Comparison of ENCODE assay signal across 8 cellular contexts in the genomic region with DNA sequence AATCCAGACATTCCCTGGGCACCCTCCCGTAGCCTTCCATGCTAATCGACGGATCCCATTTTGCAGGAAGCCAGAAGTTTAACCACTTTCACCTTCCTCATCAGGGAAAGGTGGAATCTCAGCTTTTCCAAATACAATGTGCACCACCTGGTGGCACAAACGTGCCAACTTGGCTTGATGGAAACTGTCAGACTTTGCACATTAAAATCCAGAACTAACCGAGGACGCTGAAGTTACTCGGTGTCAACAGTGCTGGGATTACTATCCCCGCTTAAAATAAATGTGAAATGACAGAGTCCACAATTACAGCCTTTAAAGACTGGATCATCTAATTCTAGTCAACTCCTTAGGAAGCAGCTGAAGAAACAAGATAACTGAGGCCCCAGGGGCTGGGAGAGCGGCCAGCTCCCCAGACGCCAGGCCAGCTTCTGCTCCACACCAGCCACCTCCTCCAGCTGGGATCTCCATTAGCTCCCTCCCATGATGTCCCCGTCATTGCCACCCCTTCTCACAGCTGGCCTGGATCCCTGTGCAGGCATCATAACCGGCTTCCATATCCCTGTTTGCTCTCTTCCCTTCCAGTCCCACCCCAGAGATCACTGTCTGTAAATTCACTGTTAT. TPM values are rescaled to one million over a fixed set of nuclear protein-coding genes. Genes with fewer than 3 reads are reported as not detected.
A peak's percentile ranks its signal among the peaks of the same experiment; 100 is the strongest.
DNase-seq lines count a peak whose midpoint lies in the region; ATAC-seq and TF ChIP-seq lines count a peak whose summit lies in the region.

No MANE protein-coding gene starts in this region.

- peak; percentile 70 for ATAC-seq in activated CD4-positive, alpha-beta T cell treated with anti-CD3 and anti-CD28 coated beads for 36 hours
- ATAC-seq in esophagus mucosa (peak; percentile 55), GM21723 (IDR thresholded peaks at IDR 0.05; ENCODE audit: unreplicated experiment) (no peak), HG02885 (IDR thresholded peaks at IDR 0.05; ENCODE audit: poor library complexity, unreplicated experiment) (no peak)

- H3K36me3 ChIP-seq in osteoblast (ENCODE audit: insufficient read depth, low read length): peaks cover 49% of the 10 kb centered on the region

- H3K27me3 Mint-ChIP-seq in activated CD4-positive, alpha-beta T cell treated with anti-CD3 and anti-CD28 coated beads for 36 hours: no peaks in the 10 kb centered on the region

- no peaks in the 10 kb centered on the region for H3K36me3 Mint-ChIP-seq in activated CD4-positive, alpha-beta T cell treated with anti-CD3 and anti-CD28 coated beads for 36 hours (ENCODE audit: low read depth)

- no peaks in the 10 kb centered on the region for H3K9me3 Mint-ChIP-seq in activated CD4-positive, alpha-beta T cell treated with anti-CD3 and anti-CD28 coated beads for 36 hours (ENCODE audit: low read depth)

- peaks cover 6% of the 10 kb centered on the region for H3K4me1 ChIP-seq in osteoblast (ENCODE audit: insufficient read depth, low read length)

- TF ChIP-seq CTCF in osteoblast (IDR thresholded peaks at IDR 0.05; ENCODE audit: extremely low read depth, low read depth, low read length): peak; percentile 24

- no peaks in the 10 kb centered on the region for H3K79me2 ChIP-seq in osteoblast (ENCODE audit: insufficient read depth, low read length)

- no peak overlapping the region for H3K27ac ChIP-seq in osteoblast (ENCODE audit: low read depth, low read length)

- POLR2A ChIA-PET in activated CD4-positive, alpha-beta T cell treated with anti-CD3 and anti-CD28 coated beads for 36 hours (lab: Charles Lee): interaction anchor here (0.6 kb wide), 1 partner anchor 251 kb away, joined by 11 read pairs; no protein-coding TSS in a partner anchor

- peaks cover 3% of the 10 kb centered on the region for H3K4me1 Mint-ChIP-seq in activated CD4-positive, alpha-beta T cell treated with anti-CD3 and anti-CD28 coated beads for 36 hours

- no peak overlapping the region for H3K4me3 Mint-ChIP-seq in activated CD4-positive, alpha-beta T cell treated with anti-CD3 and anti-CD28 coated beads for 36 hours

- no peaks in the 10 kb centered on the region for H3K27me3 ChIP-seq in osteoblast (ENCODE audit: insufficient read depth, low read length)

- no peak overlapping the region for H3K4me2 ChIP-seq in osteoblast (ENCODE audit: insufficient read depth, low read length)

- DNase-seq in activated CD4-positive, alpha-beta T cell treated with anti-CD3 and anti-CD28 coated beads for 36 hours: peak; percentile 52
- no peak for DNase-seq in activated CD4-positive, alpha-beta T cell treated with anti-CD3 and anti-CD28 coated beads for 1 hour
- DNase-seq in SHP77 treated with DMSO at 0.1 percent for 48 hours (lab: John Stamatoyannopoulos, UW) (peak; percentile 51), osteoblast (ENCODE audit: insufficient read length, low spot score, missing footprints) (peak; percentile 54), posterior vena cava (ENCODE audit: low spot score) (no peak)

- H3K9me3 ChIP-seq in osteoblast (ENCODE audit: low read depth, low read length): no peaks in the 10 kb centered on the region

- H4K20me1 ChIP-seq in osteoblast (ENCODE audit: insufficient read depth, low read length): no peaks in the 10 kb centered on the region

- H2AFZ ChIP-seq in osteoblast (ENCODE audit: low read length): no peak overlapping the region

- H3K4me3 ChIP-seq in osteoblast (ENCODE audit: insufficient read depth, low read length): no peak overlapping the region

- H3K27ac Mint-ChIP-seq in activated CD4-positive, alpha-beta T cell treated with anti-CD3 and anti-CD28 coated beads for 36 hours: no peak overlapping the region

- CTCF ChIA-PET in activated CD4-positive, alpha-beta T cell treated with anti-CD3 and anti-CD28 coated beads for 36 hours (lab: Charles Lee): interaction anchor here (0.8 to 4.0 kb wide), 12 partner anchors 8 to 245 kb away, joined by 3 to 16 read pairs (median 4); partner anchors contain the start of gene RETREG1

- intact Hi-C loops in activated CD4-positive, alpha-beta T cell treated with anti-CD3 and anti-CD28 coated beads for 36 hours (cut with DNase I, micrococcal nuclease): loop anchor here (1.0 to 5.0 kb wide), 4 partner anchors 115 to 506 kb away; no protein-coding TSS in a partner anchor
- intact Hi-C loops in posterior vena cava (cut with DNase I): no loop called here

RNA-seq across cellular contexts. Expression of gene RETREG1, which starts 50.2 kb away (rescaled TPM):
- 10 to 100 TPM; 17.7 to 23.3 TPM for total RNA-seq in activated CD4-positive, alpha-beta T cell treated with anti-CD3 and anti-CD28 coated beads for 36 hours
- 1.5 TPM for total RNA-seq in esophagus mucosa
- total RNA-seq in osteoblast: 8.3 TPM in 2 replicates
- 10 to 100 TPM in 1 of 2 donors, 1 to 10 TPM in 1; 5.4 to 10.9 TPM for total RNA-seq in posterior vena cava

Comparison
In these comparisons a context has a peak if more than half of its experiments do, and no peak if none do; other contexts are left out.
1. DNase-seq: peak in activated CD4-positive, alpha-beta T cell treated with anti-CD3 and anti-CD28 coated beads for 36 hours (single experiment), SHP77 treated with DMSO at 0.1 percent for 48 hours (single experiment) and osteoblast (single experiment); none in activated CD4-positive, alpha-beta T cell treated with anti-CD3 and anti-CD28 coated beads for 1 hour (single experiment) and posterior vena cava (single experiment).
2. ATAC-seq: peak in activated CD4-positive, alpha-beta T cell treated with anti-CD3 and anti-CD28 coated beads for 36 hours (single experiment) and esophagus mucosa (single experiment); none in GM21723 (single experiment) and HG02885 (single experiment).
3. intact Hi-C loops: an anchor here in activated CD4-positive, alpha-beta T cell treated with anti-CD3 and anti-CD28 coated beads for 36 hours (1.0 to 5.0 kb wide); none called in posterior vena cava.